26 cellular contexts compared by ENCODE assay signal in genomic region chr2:212337036-212337435, GRCh38.
"Had no signal": no experiment of that assay in that cellular context is flagged by ENCODE, and none has a peak within 500 bp of the region (broad histone marks: within the 10 kb centered on the region; RNA-seq: fewer than 3 reads in every experiment).

No MANE protein-coding gene starts in this region.

- H3K27me3 ChIP-seq: cardiac muscle cell, gastroesophageal sphincter, heart left ventricle, neural progenitor cell, sigmoid colon, stomach, testis, upper lobe of right lung had no signal

- H3K4me3 ChIP-seq: cardiac muscle cell, gastroesophageal sphincter, heart left ventricle, neural progenitor cell, sigmoid colon, smooth muscle cell, stomach, testis, upper lobe of right lung had no signal

- DNase-seq: activated B cell treated with CpG ODN at 0.5 μM for 24 hours; activated CD4-positive, alpha-beta T cell treated with anti-CD3 and anti-CD28 coated beads for 36 hours; activated CD4-positive, alpha-beta T cell treated with anti-CD3 and anti-CD28 coated beads, Interleukin-2, amount 50 U/mL, for 48 hours; activated CD8-positive, alpha-beta memory T cell treated with anti-CD3 and anti-CD28 coated beads, Interleukin-2, amount 50 U/mL, for 48 hours; activated naive CD4-positive, alpha-beta T cell treated with Interleukin-2 at 50 U/mL for 16 hours; activated naive CD8-positive, alpha-beta T cell treated with anti-CD3 and anti-CD28 coated beads for 36 hours; activated T-cell treated with anti-CD3 and anti-CD28 coated beads, Interleukin-2, amount 50 U/mL, for 4 hours; amygdala; cortex of kidney; heart left ventricle; left colon; naive thymus-derived CD4-positive, alpha-beta T cell; retina; sigmoid colon; stimulated activated CD4-positive, alpha-beta T cell treated with anti-CD3 and anti-CD28 coated beads, Interleukin-15, amount 100 ng/mL, for 24 hours; stomach; SW 1271; T-helper 17 cell; testis; upper lobe of right lung had no signal

- H3K4me1 ChIP-seq: gastroesophageal sphincter, heart left ventricle, sigmoid colon, stomach, upper lobe of right lung had no signal

- H3K9me3 ChIP-seq: gastroesophageal sphincter, heart left ventricle, sigmoid colon, stomach, testis, upper lobe of right lung had no signal

- FAIRE-seq: islet of Langerhans had no signal

- H3K4me3 Mint-ChIP-seq: activated B cell treated with CpG ODN at 0.5 μM for 24 hours; activated CD4-positive, alpha-beta T cell treated with anti-CD3 and anti-CD28 coated beads for 36 hours; activated naive CD8-positive, alpha-beta T cell treated with anti-CD3 and anti-CD28 coated beads for 36 hours; activated T-cell treated with anti-CD3 and anti-CD28 coated beads, Interleukin-2, amount 50 U/mL, for 4 hours; naive thymus-derived CD4-positive, alpha-beta T cell; neural progenitor cell; stimulated activated memory B cell treated with anti-CD40 and anti-IgM and Interleukin-4, amounts not matched to agents 10 μg/mL and 1 μg/mL and 100 μg/mL, for 72 hours; T-helper 17 cell had no signal

- H3K27me3 Mint-ChIP-seq: activated B cell treated with CpG ODN at 0.5 μM for 24 hours; activated CD4-positive, alpha-beta T cell treated with anti-CD3 and anti-CD28 coated beads for 36 hours; activated naive CD8-positive, alpha-beta T cell treated with anti-CD3 and anti-CD28 coated beads for 36 hours; naive thymus-derived CD4-positive, alpha-beta T cell; stimulated activated memory B cell treated with anti-CD40 and anti-IgM and Interleukin-4, amounts not matched to agents 10 μg/mL and 1 μg/mL and 100 μg/mL, for 72 hours; T-helper 17 cell had no signal

- H3K36me3 ChIP-seq: cardiac muscle cell, gastroesophageal sphincter, heart left ventricle, neural progenitor cell, sigmoid colon, stomach, upper lobe of right lung had no signal

- H3K27ac ChIP-seq: cardiac muscle cell, gastroesophageal sphincter, heart left ventricle, neural progenitor cell, sigmoid colon, stomach, testis, upper lobe of right lung had no signal

- ATAC-seq: activated CD4-positive, alpha-beta T cell treated with anti-CD3 and anti-CD28 coated beads for 36 hours; activated T-cell treated with anti-CD3 and anti-CD28 coated beads, Interleukin-2, amount 50 U/mL, for 4 hours; gastroesophageal sphincter; heart left ventricle; left colon; naive thymus-derived CD4-positive, alpha-beta T cell; stimulated activated memory B cell treated with anti-CD40 and anti-IgM and Interleukin-4, amounts not matched to agents 10 μg/mL and 1 μg/mL and 100 μg/mL, for 72 hours; T-helper 17 cell; upper lobe of right lung had no signal

- H3K36me3 Mint-ChIP-seq: activated naive CD8-positive, alpha-beta T cell treated with anti-CD3 and anti-CD28 coated beads for 36 hours; naive thymus-derived CD4-positive, alpha-beta T cell; stimulated activated memory B cell treated with anti-CD40 and anti-IgM and Interleukin-4, amounts not matched to agents 10 μg/mL and 1 μg/mL and 100 μg/mL, for 72 hours had no signal

- H3K27ac Mint-ChIP-seq: activated B cell treated with CpG ODN at 0.5 μM for 24 hours; activated CD4-positive, alpha-beta T cell treated with anti-CD3 and anti-CD28 coated beads for 36 hours; activated naive CD8-positive, alpha-beta T cell treated with anti-CD3 and anti-CD28 coated beads for 36 hours; naive thymus-derived CD4-positive, alpha-beta T cell; neural progenitor cell; stimulated activated memory B cell treated with anti-CD40 and anti-IgM and Interleukin-4, amounts not matched to agents 10 μg/mL and 1 μg/mL and 100 μg/mL, for 72 hours; T-helper 17 cell had no signal

- H3K4me1 Mint-ChIP-seq: activated B cell treated with CpG ODN at 0.5 μM for 24 hours; activated CD4-positive, alpha-beta T cell treated with anti-CD3 and anti-CD28 coated beads for 36 hours; activated naive CD8-positive, alpha-beta T cell treated with anti-CD3 and anti-CD28 coated beads for 36 hours; naive thymus-derived CD4-positive, alpha-beta T cell; stimulated activated memory B cell treated with anti-CD40 and anti-IgM and Interleukin-4, amounts not matched to agents 10 μg/mL and 1 μg/mL and 100 μg/mL, for 72 hours; T-helper 17 cell had no signal

- H3K9me3 Mint-ChIP-seq: activated naive CD8-positive, alpha-beta T cell treated with anti-CD3 and anti-CD28 coated beads for 36 hours; stimulated activated memory B cell treated with anti-CD40 and anti-IgM and Interleukin-4, amounts not matched to agents 10 μg/mL and 1 μg/mL and 100 μg/mL, for 72 hours had no signal
